ENCODE assay signal across 8 cellular contexts in genomic region chr2:74919827-74920226, GRCh38. TPM values are rescaled to one million over a fixed set of nuclear protein-coding genes. Genes with fewer than 3 reads are reported as not detected.
DNase-seq lines count a peak whose midpoint lies in the region; ATAC-seq and TF ChIP-seq lines count a peak whose summit lies in the region.

No MANE protein-coding gene starts in this region.

- H3K4me1 ChIP-seq in GM23338 (ENCODE audit: insufficient read depth) = 0 out of 2 replicates have a peak, but pooled peaks cover 2% of the 10 kb centered on the region
- no peaks in the 10 kb centered on the region for H3K4me1 ChIP-seq in effector memory CD4-positive, alpha-beta T cell (ENCODE audit: control insufficient read depth, insufficient read depth, low read length, poor library complexity, severe bottlenecking)

- H3K9me3 ChIP-seq in effector memory CD4-positive, alpha-beta T cell (ENCODE audit: control insufficient read depth, low read length) = no peaks in the 10 kb centered on the region

- peak; percentile 96 for ATAC-seq in GM23338
- no peak for ATAC-seq in HG02870 (IDR thresholded peaks at IDR 0.05; ENCODE audit: unreplicated experiment)

- no peaks in the 10 kb centered on the region for H3K36me3 ChIP-seq in GM23338 (ENCODE audit: insufficient read depth)
- no peaks in the 10 kb centered on the region for H3K36me3 ChIP-seq in effector memory CD4-positive, alpha-beta T cell (ENCODE audit: control insufficient read depth, insufficient read depth, low read length)

- H3K9me3 Mint-ChIP-seq in GM23338 = no peaks in the 10 kb centered on the region; the same call in 2 of the 3 replicates

- H3K27me3 Mint-ChIP-seq in GM23338 (ENCODE audit: insufficient read depth, low read depth, poor library complexity) = peaks cover 4% of the 10 kb centered on the region

- H3K36me3 Mint-ChIP-seq in GM23338 (ENCODE audit: low read depth) = no peaks in the 10 kb centered on the region

- H3K27me3 ChIP-seq in GM23338 (ENCODE audit: insufficient read depth) = no peaks in the 10 kb centered on the region
- H3K27me3 ChIP-seq in effector memory CD4-positive, alpha-beta T cell (replicated peaks; ENCODE audit: control insufficient read depth, insufficient read depth, low read length, poor library complexity, severe bottlenecking) = no peaks in the 10 kb centered on the region

- peak overlapping the region; percentile 92 for H3K4me2 ChIP-seq in GM23338

- H3K27ac ChIP-seq in C4-2B (no peak overlapping the region; the same call in 1 of the 2 replicates), GM23338 (ENCODE audit: low read depth) (no peak overlapping the region)
- H3K27ac ChIP-seq in effector memory CD4-positive, alpha-beta T cell (ENCODE audit: insufficient read depth, low read length, poor library complexity, severe bottlenecking) = no peak overlapping the region

- H3K4me1 Mint-ChIP-seq in GM23338 = no peaks in the 10 kb centered on the region

- peak overlapping the region; percentile 54 for H3K4me3 Mint-ChIP-seq in GM23338

- DNase-seq in GM23338 (ENCODE audit: low spot score) = peak; percentile 88
- peak; percentile 37 to 53 for DNase-seq in NCI-H446 (lab: John Stamatoyannopoulos, UW)
- peak; percentile 90 for DNase-seq in activated CD8-positive, alpha-beta memory T cell treated with anti-CD3 and anti-CD28 coated beads for 24 hours
- DNase-seq in effector memory CD4-positive, alpha-beta T cell = peak; percentile 28 to 51 (median 34)
- peak; percentile 56 for DNase-seq in medulla oblongata (ENCODE audit: extremely low spot score)
- peak; percentile 62 for DNase-seq in stimulated activated CD8-positive, alpha-beta memory T cell treated with anti-CD3 and anti-CD28 coated beads, Interleukin-12 subunit alpha, Interleukin-12 subunit beta, amount 100 ng/mL, for 1 hour (ENCODE audit: low read depth)

- H2AFZ ChIP-seq in GM23338 = peak overlapping the region; percentile 76

- H3K27ac Mint-ChIP-seq in GM23338 = no peak overlapping the region

- H3K79me2 ChIP-seq in GM23338 (replicated peaks; ENCODE audit: insufficient read depth) = no peaks in the 10 kb centered on the region

- peak overlapping the region; percentile 61 for H3K4me3 ChIP-seq in GM23338
- no peak overlapping the region for H3K4me3 ChIP-seq in effector memory CD4-positive, alpha-beta T cell (ENCODE audit: insufficient read depth, low read depth, low read length, poor library complexity, severe bottlenecking)

- TF ChIP-seq CTCF in C4-2B (conservative IDR thresholded peaks at IDR 0.05) (peak; percentile 88), GM23338 (conservative IDR thresholded peaks at IDR 0.05; ENCODE audit: low read depth in 2 of 2) (peak; percentile 76 to 96)

- no peaks in the 10 kb centered on the region for H3F3A ChIP-seq in GM23338 (replicated peaks; ENCODE audit: low read depth)

- no peaks in the 10 kb centered on the region for H3K9me2 ChIP-seq in GM23338 (ENCODE audit: insufficient read depth)

- no peaks in the 10 kb centered on the region; the same call in 1 of the 2 replicates for H4K20me1 ChIP-seq in GM23338 (replicated peaks; ENCODE audit: insufficient read depth)

TF ChIP-seq in GM23338, 12 proteins besides CTCF, POLR2A, EP300 and RAD21:
- TF ChIP-seq NANOG (IDR thresholded peaks at IDR 0.05; ENCODE audit: borderline replicate concordance) (no peak), POLR2AphosphoS5 (IDR thresholded peaks at IDR 0.05; ENCODE audit: low read depth) (no peak), CREB1 (CRISPR knock-in tag; IDR thresholded peaks at IDR 0.05; ENCODE audit: low read depth) (peak; percentile 76), ZNF331 (CRISPR knock-in tag; IDR thresholded peaks at IDR 0.05; ENCODE audit: low read depth) (no peak), ZNF114 (CRISPR knock-in tag; IDR thresholded peaks at IDR 0.05) (no peak), JUNB (IDR thresholded peaks at IDR 0.05; ENCODE audit: unreplicated experiment) (no peak)

RNA-seq across cellular contexts. Expression of gene POLE4, which starts 38.6 kb away (rescaled TPM):
- total RNA-seq in GM23338 (2014; rRNA removed; shearing (Covaris generic)) = 20.9 and 24.4 TPM in 2 replicates
- polyA plus RNA-seq in GM23338 (2016; fragmentation: Nextera tagmentation; extraction: Ambion mirVana) = 105 and 106 TPM in 2 replicates

Comparison
In these comparisons a context has a peak if more than half of its experiments do, and no peak if none do; other contexts are left out.
1. DNase-seq: peak in every context shown above with its lines; median percentile 90 in activated CD8-positive, alpha-beta memory T cell treated with anti-CD3 and anti-CD28 coated beads for 24 hours; 88 in GM23338; 62 in stimulated activated CD8-positive, alpha-beta memory T cell treated with anti-CD3 and anti-CD28 coated beads, Interleukin-12 subunit alpha, Interleukin-12 subunit beta, amount 100 ng/mL, for 1 hour; 56 in medulla oblongata; 45 in NCI-H446; 34 in effector memory CD4-positive, alpha-beta T cell.